In genomic region chr7:139505563-139505962, GRCh38 we compare ENCODE assay signal across 13 cellular contexts. TPM values are rescaled to one million over a fixed set of nuclear protein-coding genes. Genes with fewer than 3 reads are reported as not detected.
DNase-seq lines count a peak whose midpoint lies in the region; ATAC-seq and TF ChIP-seq lines count a peak whose summit lies in the region.
"Had no signal": no experiment of that assay in that cellular context is flagged by ENCODE, and none has a peak within 500 bp of the region (broad histone marks: within the 10 kb centered on the region; RNA-seq: fewer than 3 reads in every experiment).

No MANE protein-coding gene starts in this region.

- no peak overlapping the region for H3K27ac Mint-ChIP-seq in GM23338

- DNase-seq in DMS 273 (lab: John Stamatoyannopoulos, UW; ENCODE audit: unreplicated experiment) (peak; percentile 43), DMS 273 treated with DMSO at 0.1 percent for 48 hours (lab: John Stamatoyannopoulos, UW) (no peak), GM23338 (ENCODE audit: low spot score) (peak; percentile 89), UCSD-AML1 (lab: John Stamatoyannopoulos, UW; ENCODE audit: unreplicated experiment) (peak; percentile 20), iris pigment epithelial cell (ENCODE audit: low read depth) (peak; percentile 22), GDM1 (lab: John Stamatoyannopoulos, UW) (no peak), NCI-H1048 (lab: John Stamatoyannopoulos, UW) (no peak), activated T-cell treated with anti-CD3 and anti-CD28 coated beads for 4 hours (no peak)
- DNase-seq: 8988T, activated gamma-delta T cell treated with Interleukin-2 at 50 U/mL for 16 hours, NCI-H1105 had no signal

- H3K79me2 ChIP-seq in GM23338 (replicated peaks; ENCODE audit: insufficient read depth) = no peaks in the 10 kb centered on the region

- ATAC-seq in GM23338 = peak; percentile 97

- no peak overlapping the region for H3K4me3 Mint-ChIP-seq in GM23338

- no peak overlapping the region for H3K27ac ChIP-seq in GM23338 (ENCODE audit: low read depth)
- H3K27ac ChIP-seq: SK-N-MC had no signal

- H3K9me2 ChIP-seq in GM23338 (ENCODE audit: insufficient read depth) = no peaks in the 10 kb centered on the region

- peaks cover 11% of the 10 kb centered on the region for H3K4me1 Mint-ChIP-seq in GM23338

- H3K36me3 Mint-ChIP-seq in GM23338 (ENCODE audit: low read depth) = no peaks in the 10 kb centered on the region

- no peak overlapping the region for H2AFZ ChIP-seq in GM23338

- no peak overlapping the region for H3K4me3 ChIP-seq in GM23338
- H3K4me3 ChIP-seq: SK-N-MC had no signal

- peak; percentile 80 to 95 for TF ChIP-seq CTCF in GM23338 (conservative IDR thresholded peaks at IDR 0.05; ENCODE audit: low read depth in 2 of 2)

- H3K36me3 ChIP-seq in GM23338 (ENCODE audit: insufficient read depth) = no peaks in the 10 kb centered on the region

- no peak overlapping the region for H3K4me2 ChIP-seq in GM23338

- no peaks in the 10 kb centered on the region for H4K20me1 ChIP-seq in GM23338 (replicated peaks; ENCODE audit: insufficient read depth)

- peaks cover 8% of the 10 kb centered on the region; the same call in 1 of the 2 replicates for H3K4me1 ChIP-seq in GM23338 (ENCODE audit: insufficient read depth)

- H3K27me3 Mint-ChIP-seq in GM23338 (ENCODE audit: insufficient read depth, low read depth, poor library complexity) = peaks cover 15% of the 10 kb centered on the region

- H3K27me3 ChIP-seq in GM23338 (ENCODE audit: insufficient read depth) = no peaks in the 10 kb centered on the region

- H3K9me3 Mint-ChIP-seq in GM23338 = no peaks in the 10 kb centered on the region

- H3F3A ChIP-seq in GM23338 (replicated peaks; ENCODE audit: low read depth) = no peaks in the 10 kb centered on the region

TF ChIP-seq in GM23338, 12 proteins besides CTCF, POLR2A, EP300 and RAD21:
- TF ChIP-seq STAT1 (IDR thresholded peaks at IDR 0.05; ENCODE audit: unreplicated experiment) (no peak), ZNF114 (CRISPR knock-in tag; IDR thresholded peaks at IDR 0.05) (no peak), REST (IDR thresholded peaks at IDR 0.05; ENCODE audit: unreplicated experiment) (no peak), JUNB (IDR thresholded peaks at IDR 0.05; ENCODE audit: unreplicated experiment) (no peak), CREB1 (CRISPR knock-in tag; IDR thresholded peaks at IDR 0.05; ENCODE audit: low read depth) (no peak), EZH2phosphoT487 (IDR thresholded peaks at IDR 0.05; ENCODE audit: unreplicated experiment) (no peak), ZNF462 (CRISPR knock-in tag; IDR thresholded peaks at IDR 0.05) (no peak), POLR2AphosphoS5 (IDR thresholded peaks at IDR 0.05; ENCODE audit: low read depth) (no peak), NANOG (IDR thresholded peaks at IDR 0.05; ENCODE audit: borderline replicate concordance) (no peak), ZNF331 (CRISPR knock-in tag; IDR thresholded peaks at IDR 0.05; ENCODE audit: low read depth) (no peak), EZH2 (IDR thresholded peaks at IDR 0.05; ENCODE audit: low read depth, unreplicated experiment) (no peak), ETS1 (IDR thresholded peaks at IDR 0.05) (no peak)
TF ChIP-seq in GM23338: peak in this region for 0.

RNA-seq across cellular contexts. Expression of gene CLEC2L, which starts 17.9 kb away (rescaled TPM):
- total RNA-seq in GM23338 (2014; rRNA removed; shearing (Covaris generic)) = not detected in 2 replicates
- 0.21 TPM in 1 of 2 replicates, not detected in the other for polyA plus RNA-seq in GM23338 (2016; fragmentation: Nextera tagmentation; extraction: Ambion mirVana)
- total RNA-seq: fibroblast of lung had no signal
- polyA plus RNA-seq: fibroblast of lung had no signal

RNA-seq across cellular contexts. Expression of gene KLRG2, which starts 22.1 kb away (rescaled TPM):
- total RNA-seq in GM23338 (2014; rRNA removed; shearing (Covaris generic)) = 42.3 and 46.6 TPM in 2 replicates
- 4.1 and 5.6 TPM in 2 replicates for polyA plus RNA-seq in GM23338 (2016; fragmentation: Nextera tagmentation; extraction: Ambion mirVana)
- total RNA-seq: fibroblast of lung had no signal
- polyA plus RNA-seq: fibroblast of lung had no signal

Comparison
In these comparisons a context has a peak if more than half of its experiments do, and no peak if none do; other contexts are left out.
1. DNase-seq: peak in DMS 273 (single experiment), GM23338 (single experiment), UCSD-AML1 (single experiment) and iris pigment epithelial cell (single experiment); none in DMS 273 treated with DMSO at 0.1 percent for 48 hours (single experiment), GDM1 (single experiment), NCI-H1048 (single experiment) and activated T-cell treated with anti-CD3 and anti-CD28 coated beads for 4 hours (single experiment).